Comparison of ENCODE assay signal across 8 cellular contexts in genomic region chr12:108729612-108730336, GRCh38. TPM values are rescaled to one million over a fixed set of nuclear protein-coding genes. Genes with fewer than 3 reads are reported as not detected.
DNase-seq lines count a peak whose midpoint lies in the region; ATAC-seq and TF ChIP-seq lines count a peak whose summit lies in the region.

No MANE protein-coding gene starts in this region.

- H3K9me3 ChIP-seq in gastrocnemius medialis, result no peaks in the 10 kb centered on the region

- TF ChIP-seq CTCF in KMS-11 (conservative IDR thresholded peaks at IDR 0.05; ENCODE audit: low read depth, low read length) (no peak), WI38 (IDR thresholded peaks at IDR 0.05; ENCODE audit: low read depth, low read length) (no peak), gastrocnemius medialis (IDR thresholded peaks at IDR 0.05 in 4 of 5, conservative IDR thresholded peaks at IDR 0.05 in 1 of 5) (no peak)

- H3K4me1 ChIP-seq in KMS-11 (ENCODE audit: low read depth, poor library complexity, severe bottlenecking) (peaks cover 52% of the 10 kb centered on the region), gastrocnemius medialis (peaks cover 47% of the 10 kb centered on the region in 2 donors)

- H3K27ac ChIP-seq in KMS-11 (peak overlapping the region; percentile 82), gastrocnemius medialis (peak overlapping the region; percentile 96 to 100 (median 100))

- H3K4me2 ChIP-seq in KMS-11, result peak overlapping the region; percentile 97

- DNase-seq in COLO829 (ENCODE audit: low spot score), result peak; percentile 90
- peak; percentile 31 for DNase-seq in glomerular visceral epithelial cell (ENCODE audit: extremely low spot score)
- no peak for DNase-seq in gastrocnemius medialis
- no peak for DNase-seq in stimulated activated CD8-positive, alpha-beta memory T cell treated with anti-CD3 and anti-CD28 coated beads, Interleukin-4, amount 100 ng/mL, for 48 hours
- no peak for DNase-seq in SHP77 treated with DMSO at 0.1 percent for 48 hours (lab: John Stamatoyannopoulos, UW)
- no peak for DNase-seq in NCI-H1048 (lab: John Stamatoyannopoulos, UW)

- peak in 1 of 2 donors; percentile 9 for TF ChIP-seq POLR2A in gastrocnemius medialis (IDR thresholded peaks at IDR 0.05)

- H3K27me3 ChIP-seq in KMS-11 (ENCODE audit: insufficient read depth, low read depth) (no peaks in the 10 kb centered on the region), gastrocnemius medialis (no peaks in the 10 kb centered on the region)

- H3K9ac ChIP-seq in KMS-11, result peak overlapping the region; percentile 87

- intact Hi-C loops in gastrocnemius medialis (cut with DNase I; ENCODE audit: low total_unique reads), result loop anchor here (1.0 to 5.0 kb wide), 5 partner anchors 38 to 368 kb away; partner anchors contain the start of genes ISCU, SART3 and UNG

- peaks cover 64% of the 10 kb centered on the region for H3K79me2 ChIP-seq in KMS-11 (ENCODE audit: insufficient read depth, low read depth)

- H3K4me3 ChIP-seq in KMS-11 (IDR thresholded peaks at IDR 0.05; ENCODE audit: insufficient read depth, low read depth, low read length) (no peak overlapping the region), WI38 (ENCODE audit: low read depth, low read length) (peak overlapping the region; percentile 71), gastrocnemius medialis (peak overlapping the region; percentile 91 to 99 (median 96))

- H2AFZ ChIP-seq in KMS-11 (ENCODE audit: low read depth), result no peak overlapping the region

- in situ Hi-C loops in gastrocnemius medialis (cut with MboI; ENCODE audit: low sequenced_read_pairs in 4 of 4), result loop anchor here in 1 of 4 donors (10.0 kb wide), 1 partner anchor 65 kb away; no protein-coding TSS in a partner anchor

- ATAC-seq in gastrocnemius medialis, result no peak

- H4K20me1 ChIP-seq in KMS-11 (ENCODE audit: insufficient read depth), result no peaks in the 10 kb centered on the region

- H3K36me3 ChIP-seq in KMS-11 (ENCODE audit: insufficient read depth) (no peaks in the 10 kb centered on the region), gastrocnemius medialis (no peaks in the 10 kb centered on the region)

RNA-seq across cellular contexts. Expression of gene CORO1C, which starts 1.5 kb away (rescaled TPM):
- total RNA-seq in gastrocnemius medialis, result 10 to 100 TPM; 24.7 to 47.6 (median 30.9) TPM

Comparison
In these comparisons a context has a peak if more than half of its experiments do, and no peak if none do; other contexts are left out.
1. DNase-seq: peak in COLO829 (single experiment) and glomerular visceral epithelial cell (single experiment); none in gastrocnemius medialis (0 of 2), stimulated activated CD8-positive, alpha-beta memory T cell treated with anti-CD3 and anti-CD28 coated beads, Interleukin-4, amount 100 ng/mL, for 48 hours (single experiment), SHP77 treated with DMSO at 0.1 percent for 48 hours (single experiment) and NCI-H1048 (single experiment).